In genomic region chr1:154760469-154760933, GRCh38 we compare ENCODE assay signal across 1 cellular context.
A peak's percentile ranks its signal among the peaks of the same experiment; 100 is the strongest.
TF ChIP-seq lines count a peak whose summit lies in the region.

No MANE protein-coding gene starts in this region.

TF ChIP-seq in HepG2, 621 proteins besides CTCF, POLR2A, EP300 and RAD21 (continued from another document and continues in another):
- no peak for TF ChIP-seq NFKBIZ (CRISPR knock-in tag; IDR thresholded peaks at IDR 0.05)
- peak; percentile 83 for TF ChIP-seq XRCC5 (optimal IDR thresholded peaks at IDR 0.05; ENCODE audit: low read length)
- no peak for TF ChIP-seq ZNF570 (CRISPR knock-in tag; IDR thresholded peaks at IDR 0.05; ENCODE audit: borderline replicate concordance)
- no peak for TF ChIP-seq E2F2 (CRISPR knock-in tag; IDR thresholded peaks at IDR 0.05; ENCODE audit: borderline replicate concordance)
- no peak for TF ChIP-seq ZNF468 (CRISPR knock-in tag; IDR thresholded peaks at IDR 0.05)
- no peak for TF ChIP-seq POGK (CRISPR knock-in tag; conservative IDR thresholded peaks at IDR 0.05)
- no peak for TF ChIP-seq TRAFD1 (CRISPR knock-in tag; IDR thresholded peaks at IDR 0.05; ENCODE audit: borderline replicate concordance)
- no peak for TF ChIP-seq ZKSCAN1 (IDR thresholded peaks at IDR 0.05; ENCODE audit: low read length)
- TF ChIP-seq TSC22D2 (CRISPR knock-in tag; IDR thresholded peaks at IDR 0.05; ENCODE audit: borderline replicate concordance), result no peak
- TF ChIP-seq ZNF687 (CRISPR knock-in tag; IDR thresholded peaks at IDR 0.05), result peak; percentile 60
- TF ChIP-seq ZNF839 (CRISPR knock-in tag; IDR thresholded peaks at IDR 0.05; ENCODE audit: borderline replicate concordance), result no peak
- no peak for TF ChIP-seq LCORL (IDR thresholded peaks at IDR 0.05)
- no peak for TF ChIP-seq LCORL (CRISPR knock-in tag; IDR thresholded peaks at IDR 0.05)
- no peak for TF ChIP-seq ATF6 (CRISPR knock-in tag; conservative IDR thresholded peaks at IDR 0.05)
- peak; percentile 16; the same call in 1 of the 2 replicates for TF ChIP-seq TFAP4 (IDR thresholded peaks at IDR 0.05; ENCODE audit: borderline replicate concordance, low read depth)
- TF ChIP-seq MED13 (CRISPR knock-in tag; IDR thresholded peaks at IDR 0.05), result no peak
- TF ChIP-seq ZFYVE20 (CRISPR knock-in tag; IDR thresholded peaks at IDR 0.05; ENCODE audit: borderline replicate concordance, low read depth), result no peak
- no peak for TF ChIP-seq MTA1 (CRISPR knock-in tag; IDR thresholded peaks at IDR 0.05; ENCODE audit: borderline replicate concordance)
- no peak for TF ChIP-seq SOX6 (IDR thresholded peaks at IDR 0.05)
- 0 out of 2 replicates have a peak, but pooled peaks have one; percentile 35 for TF ChIP-seq SOX6 (CRISPR knock-in tag; IDR thresholded peaks at IDR 0.05)
- TF ChIP-seq ETS1 (CRISPR knock-in tag; IDR thresholded peaks at IDR 0.05), result no peak
- TF ChIP-seq ZNF576 (CRISPR knock-in tag; IDR thresholded peaks at IDR 0.05), result no peak
- TF ChIP-seq MATR3 (CRISPR knock-in tag; IDR thresholded peaks at IDR 0.05), result no peak
- no peak for TF ChIP-seq ZNF432 (CRISPR knock-in tag; IDR thresholded peaks at IDR 0.05; ENCODE audit: borderline replicate concordance)
- TF ChIP-seq ZSCAN30 (CRISPR knock-in tag; IDR thresholded peaks at IDR 0.05), result no peak
- TF ChIP-seq GATAD1 (CRISPR knock-in tag; IDR thresholded peaks at IDR 0.05), result no peak
- no peak for TF ChIP-seq ZNF543 (CRISPR knock-in tag; IDR thresholded peaks at IDR 0.05)
- no peak for TF ChIP-seq FOXM1 (CRISPR knock-in tag; IDR thresholded peaks at IDR 0.05)
- no peak for TF ChIP-seq ZBTB43 (CRISPR knock-in tag; conservative IDR thresholded peaks at IDR 0.05)
- no peak for TF ChIP-seq KDM3A (CRISPR knock-in tag; IDR thresholded peaks at IDR 0.05; ENCODE audit: low read depth)
- 0 out of 2 replicates have a peak, but pooled peaks have one; percentile 29 for TF ChIP-seq GFI1 (CRISPR knock-in tag; IDR thresholded peaks at IDR 0.05; ENCODE audit: borderline replicate concordance)
- TF ChIP-seq ZFX (CRISPR knock-in tag; IDR thresholded peaks at IDR 0.05; ENCODE audit: low read depth), result peak; percentile 34; the same call in 1 of the 2 replicates
- no peak for TF ChIP-seq PAXIP1 (CRISPR knock-in tag; conservative IDR thresholded peaks at IDR 0.05)
- no peak for TF ChIP-seq ZBTB8A (CRISPR knock-in tag; IDR thresholded peaks at IDR 0.05; ENCODE audit: borderline replicate concordance, low read depth)
- TF ChIP-seq NKX3-1 (CRISPR knock-in tag; IDR thresholded peaks at IDR 0.05), result no peak
- TF ChIP-seq ZUFSP (CRISPR knock-in tag; IDR thresholded peaks at IDR 0.05; ENCODE audit: borderline replicate concordance), result no peak
- TF ChIP-seq DBP (CRISPR knock-in tag; IDR thresholded peaks at IDR 0.05; ENCODE audit: not compliant biosample characterization), result no peak
